1 cellular context compared by ENCODE assay signal in genomic region chr20:19661717-19662637, GRCh38.
A peak's percentile ranks its signal among the peaks of the same experiment; 100 is the strongest.
TF ChIP-seq lines count a peak whose summit lies in the region.

No MANE protein-coding gene starts in this region.

TF ChIP-seq in HepG2, 621 proteins besides CTCF, POLR2A, EP300 and RAD21 (continued from another document and continues in another):
- TF ChIP-seq, protein P1, sequence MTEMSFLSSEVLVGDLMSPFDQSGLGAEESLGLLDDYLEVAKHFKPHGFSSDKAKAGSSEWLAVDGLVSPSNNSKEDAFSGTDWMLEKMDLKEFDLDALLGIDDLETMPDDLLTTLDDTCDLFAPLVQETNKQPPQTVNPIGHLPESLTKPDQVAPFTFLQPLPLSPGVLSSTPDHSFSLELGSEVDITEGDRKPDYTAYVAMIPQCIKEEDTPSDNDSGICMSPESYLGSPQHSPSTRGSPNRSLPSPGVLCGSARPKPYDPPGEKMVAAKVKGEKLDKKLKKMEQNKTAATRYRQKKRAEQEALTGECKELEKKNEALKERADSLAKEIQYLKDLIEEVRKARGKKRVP (CRISPR knock-in tag; IDR thresholded peaks at IDR 0.05): no peak
- TF ChIP-seq SNAI1 (CRISPR knock-in tag; IDR thresholded peaks at IDR 0.05; ENCODE audit: borderline replicate concordance) (no peak), ZBTB4 (CRISPR knock-in tag; IDR thresholded peaks at IDR 0.05; ENCODE audit: borderline replicate concordance) (no peak), ZNF446 (CRISPR knock-in tag; IDR thresholded peaks at IDR 0.05) (no peak), MYC (CRISPR knock-in tag; IDR thresholded peaks at IDR 0.05; ENCODE audit: borderline replicate concordance) (no peak), ZNF431 (CRISPR knock-in tag; IDR thresholded peaks at IDR 0.05; ENCODE audit: borderline replicate concordance, low read depth) (no peak), NONO (IDR thresholded peaks at IDR 0.05) (no peak), NONO (CRISPR knock-in tag; conservative IDR thresholded peaks at IDR 0.05) (no peak), ZNF317 (CRISPR knock-in tag; IDR thresholded peaks at IDR 0.05) (no peak), ZNF629 (CRISPR knock-in tag; conservative IDR thresholded peaks at IDR 0.05) (no peak), ZNF230 (CRISPR knock-in tag; IDR thresholded peaks at IDR 0.05) (peak; percentile 78; the same call in 1 of the 2 replicates), CEBPG (CRISPR knock-in tag; IDR thresholded peaks at IDR 0.05) (peak; percentile 22; the same call in 1 of the 2 replicates), NFE2 (CRISPR knock-in tag; IDR thresholded peaks at IDR 0.05) (no peak), ATM (IDR thresholded peaks at IDR 0.05; ENCODE audit: borderline replicate concordance) (no peak), MED13 (CRISPR knock-in tag; IDR thresholded peaks at IDR 0.05) (no peak), HDAC6 (IDR thresholded peaks at IDR 0.05; ENCODE audit: low read depth, low read length) (no peak), ASH2L (IDR thresholded peaks at IDR 0.05; ENCODE audit: insufficient read length, low read depth, low read length) (no peak), SMARCC2 (IDR thresholded peaks at IDR 0.05) (no peak), ZNF124 (CRISPR knock-in tag; IDR thresholded peaks at IDR 0.05) (no peak), ZBTB8A (CRISPR knock-in tag; IDR thresholded peaks at IDR 0.05; ENCODE audit: borderline replicate concordance, low read depth) (no peak), ZNF414 (CRISPR knock-in tag; IDR thresholded peaks at IDR 0.05) (peak; percentile 35; the same call in 1 of the 2 replicates), GZF1 (CRISPR knock-in tag; IDR thresholded peaks at IDR 0.05) (no peak), ADNP (CRISPR knock-in tag; IDR thresholded peaks at IDR 0.05) (no peak), ZNF326 (CRISPR knock-in tag; IDR thresholded peaks at IDR 0.05; ENCODE audit: borderline replicate concordance) (0 out of 2 replicates have a peak, but pooled peaks have one; percentile 37), HOXA7 (CRISPR knock-in tag; IDR thresholded peaks at IDR 0.05) (no peak), CBX5 (CRISPR knock-in tag; IDR thresholded peaks at IDR 0.05; ENCODE audit: borderline replicate concordance) (peak; percentile 78), ATF1 (CRISPR knock-in tag; IDR thresholded peaks at IDR 0.05) (no peak), NR2F6 (IDR thresholded peaks at IDR 0.05) (no peak), NR2F6 (CRISPR knock-in tag; IDR thresholded peaks at IDR 0.05) (peak; percentile 27; the same call in 1 of the 2 replicates), HCFC1 (IDR thresholded peaks at IDR 0.05; ENCODE audit: low read depth, low read length) (no peak), ZNF329 (CRISPR knock-in tag; IDR thresholded peaks at IDR 0.05; ENCODE audit: low read depth) (no peak), ZNF788 (CRISPR knock-in tag; IDR thresholded peaks at IDR 0.05; ENCODE audit: borderline replicate concordance) (peak; percentile 66; the same call in 1 of the 2 replicates), FOXC1 (CRISPR knock-in tag; IDR thresholded peaks at IDR 0.05; ENCODE audit: borderline replicate concordance) (no peak), EZH2 (conservative IDR thresholded peaks at IDR 0.05; ENCODE audit: low read depth, low read length) (no peak), YEATS2 (CRISPR knock-in tag; IDR thresholded peaks at IDR 0.05; ENCODE audit: borderline replicate concordance) (peak; percentile 66; the same call in 1 of the 2 replicates), KAT8 (CRISPR knock-in tag; IDR thresholded peaks at IDR 0.05) (no peak), ZNF503 (CRISPR knock-in tag; IDR thresholded peaks at IDR 0.05) (no peak), MIER3 (CRISPR knock-in tag; IDR thresholded peaks at IDR 0.05; ENCODE audit: borderline replicate concordance) (peak; percentile 22; the same call in 1 of the 2 replicates), TBX3 (IDR thresholded peaks at IDR 0.05; ENCODE audit: borderline replicate concordance) (no peak), ARHGAP35 (CRISPR knock-in tag; IDR thresholded peaks at IDR 0.05; ENCODE audit: borderline replicate concordance) (no peak), RBAK (CRISPR knock-in tag; IDR thresholded peaks at IDR 0.05) (no peak), GATAD1 (CRISPR knock-in tag; IDR thresholded peaks at IDR 0.05) (0 out of 2 replicates have a peak, but pooled peaks have one; percentile 46), BRD4 (CRISPR knock-in tag; IDR thresholded peaks at IDR 0.05) (no peak)
- TF ChIP-seq, protein P2, sequence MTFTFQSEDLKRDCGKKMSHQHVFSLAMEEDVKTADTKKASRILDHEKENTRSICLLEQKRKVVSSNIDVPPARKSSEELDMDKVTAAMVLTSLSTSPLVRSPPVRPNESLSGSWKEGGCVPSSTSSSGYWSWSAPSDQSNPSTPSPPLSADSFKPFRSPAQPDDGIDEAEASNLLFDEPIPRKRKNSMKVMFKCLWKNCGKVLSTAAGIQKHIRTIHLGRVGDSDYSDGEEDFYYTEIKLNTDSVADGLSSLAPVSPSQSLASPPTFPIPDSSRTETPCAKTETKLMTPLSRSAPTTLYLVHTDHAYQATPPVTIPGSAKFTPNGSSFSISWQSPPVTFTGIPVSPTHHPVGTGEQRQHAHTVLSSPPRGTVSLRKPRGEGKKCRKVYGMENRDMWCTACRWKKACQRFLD (CRISPR knock-in tag; IDR thresholded peaks at IDR 0.05; ENCODE audit: borderline replicate concordance): no peak
- TF ChIP-seq, protein P3, sequence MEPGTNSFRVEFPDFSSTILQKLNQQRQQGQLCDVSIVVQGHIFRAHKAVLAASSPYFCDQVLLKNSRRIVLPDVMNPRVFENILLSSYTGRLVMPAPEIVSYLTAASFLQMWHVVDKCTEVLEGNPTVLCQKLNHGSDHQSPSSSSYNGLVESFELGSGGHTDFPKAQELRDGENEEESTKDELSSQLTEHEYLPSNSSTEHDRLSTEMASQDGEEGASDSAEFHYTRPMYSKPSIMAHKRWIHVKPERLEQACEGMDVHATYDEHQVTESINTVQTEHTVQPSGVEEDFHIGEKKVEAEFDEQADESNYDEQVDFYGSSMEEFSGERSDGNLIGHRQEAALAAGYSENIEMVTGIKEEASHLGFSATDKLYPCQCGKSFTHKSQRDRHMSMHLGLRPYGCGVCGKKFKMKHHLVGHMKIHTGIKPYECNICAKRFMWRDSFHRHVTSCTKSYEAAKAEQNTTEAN (CRISPR knock-in tag; conservative IDR thresholded peaks at IDR 0.05): no peak
- TF ChIP-seq, protein P4, sequence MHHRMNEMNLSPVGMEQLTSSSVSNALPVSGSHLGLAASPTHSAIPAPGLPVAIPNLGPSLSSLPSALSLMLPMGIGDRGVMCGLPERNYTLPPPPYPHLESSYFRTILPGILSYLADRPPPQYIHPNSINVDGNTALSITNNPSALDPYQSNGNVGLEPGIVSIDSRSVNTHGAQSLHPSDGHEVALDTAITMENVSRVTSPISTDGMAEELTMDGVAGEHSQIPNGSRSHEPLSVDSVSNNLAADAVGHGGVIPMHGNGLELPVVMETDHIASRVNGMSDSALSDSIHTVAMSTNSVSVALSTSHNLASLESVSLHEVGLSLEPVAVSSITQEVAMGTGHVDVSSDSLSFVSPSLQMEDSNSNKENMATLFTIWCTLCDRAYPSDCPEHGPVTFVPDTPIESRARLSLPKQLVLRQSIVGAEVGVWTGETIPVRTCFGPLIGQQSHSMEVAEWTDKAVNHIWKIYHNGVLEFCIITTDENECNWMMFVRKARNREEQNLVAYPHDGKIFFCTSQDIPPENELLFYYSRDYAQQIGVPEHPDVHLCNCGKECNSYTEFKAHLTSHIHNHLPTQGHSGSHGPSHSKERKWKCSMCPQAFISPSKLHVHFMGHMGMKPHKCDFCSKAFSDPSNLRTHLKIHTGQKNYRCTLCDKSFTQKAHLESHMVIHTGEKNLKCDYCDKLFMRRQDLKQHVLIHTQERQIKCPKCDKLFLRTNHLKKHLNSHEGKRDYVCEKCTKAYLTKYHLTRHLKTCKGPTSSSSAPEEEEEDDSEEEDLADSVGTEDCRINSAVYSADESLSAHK (CRISPR knock-in tag; IDR thresholded peaks at IDR 0.05; ENCODE audit: borderline replicate concordance): no peak
- TF ChIP-seq, protein P5, sequence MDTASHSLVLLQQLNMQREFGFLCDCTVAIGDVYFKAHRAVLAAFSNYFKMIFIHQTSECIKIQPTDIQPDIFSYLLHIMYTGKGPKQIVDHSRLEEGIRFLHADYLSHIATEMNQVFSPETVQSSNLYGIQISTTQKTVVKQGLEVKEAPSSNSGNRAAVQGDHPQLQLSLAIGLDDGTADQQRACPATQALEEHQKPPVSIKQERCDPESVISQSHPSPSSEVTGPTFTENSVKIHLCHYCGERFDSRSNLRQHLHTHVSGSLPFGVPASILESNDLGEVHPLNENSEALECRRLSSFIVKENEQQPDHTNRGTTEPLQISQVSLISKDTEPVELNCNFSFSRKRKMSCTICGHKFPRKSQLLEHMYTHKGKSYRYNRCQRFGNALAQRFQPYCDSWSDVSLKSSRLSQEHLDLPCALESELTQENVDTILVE (CRISPR knock-in tag; IDR thresholded peaks at IDR 0.05): peak; percentile 61; the same call in 1 of the 2 replicates
- TF ChIP-seq, protein P6, sequence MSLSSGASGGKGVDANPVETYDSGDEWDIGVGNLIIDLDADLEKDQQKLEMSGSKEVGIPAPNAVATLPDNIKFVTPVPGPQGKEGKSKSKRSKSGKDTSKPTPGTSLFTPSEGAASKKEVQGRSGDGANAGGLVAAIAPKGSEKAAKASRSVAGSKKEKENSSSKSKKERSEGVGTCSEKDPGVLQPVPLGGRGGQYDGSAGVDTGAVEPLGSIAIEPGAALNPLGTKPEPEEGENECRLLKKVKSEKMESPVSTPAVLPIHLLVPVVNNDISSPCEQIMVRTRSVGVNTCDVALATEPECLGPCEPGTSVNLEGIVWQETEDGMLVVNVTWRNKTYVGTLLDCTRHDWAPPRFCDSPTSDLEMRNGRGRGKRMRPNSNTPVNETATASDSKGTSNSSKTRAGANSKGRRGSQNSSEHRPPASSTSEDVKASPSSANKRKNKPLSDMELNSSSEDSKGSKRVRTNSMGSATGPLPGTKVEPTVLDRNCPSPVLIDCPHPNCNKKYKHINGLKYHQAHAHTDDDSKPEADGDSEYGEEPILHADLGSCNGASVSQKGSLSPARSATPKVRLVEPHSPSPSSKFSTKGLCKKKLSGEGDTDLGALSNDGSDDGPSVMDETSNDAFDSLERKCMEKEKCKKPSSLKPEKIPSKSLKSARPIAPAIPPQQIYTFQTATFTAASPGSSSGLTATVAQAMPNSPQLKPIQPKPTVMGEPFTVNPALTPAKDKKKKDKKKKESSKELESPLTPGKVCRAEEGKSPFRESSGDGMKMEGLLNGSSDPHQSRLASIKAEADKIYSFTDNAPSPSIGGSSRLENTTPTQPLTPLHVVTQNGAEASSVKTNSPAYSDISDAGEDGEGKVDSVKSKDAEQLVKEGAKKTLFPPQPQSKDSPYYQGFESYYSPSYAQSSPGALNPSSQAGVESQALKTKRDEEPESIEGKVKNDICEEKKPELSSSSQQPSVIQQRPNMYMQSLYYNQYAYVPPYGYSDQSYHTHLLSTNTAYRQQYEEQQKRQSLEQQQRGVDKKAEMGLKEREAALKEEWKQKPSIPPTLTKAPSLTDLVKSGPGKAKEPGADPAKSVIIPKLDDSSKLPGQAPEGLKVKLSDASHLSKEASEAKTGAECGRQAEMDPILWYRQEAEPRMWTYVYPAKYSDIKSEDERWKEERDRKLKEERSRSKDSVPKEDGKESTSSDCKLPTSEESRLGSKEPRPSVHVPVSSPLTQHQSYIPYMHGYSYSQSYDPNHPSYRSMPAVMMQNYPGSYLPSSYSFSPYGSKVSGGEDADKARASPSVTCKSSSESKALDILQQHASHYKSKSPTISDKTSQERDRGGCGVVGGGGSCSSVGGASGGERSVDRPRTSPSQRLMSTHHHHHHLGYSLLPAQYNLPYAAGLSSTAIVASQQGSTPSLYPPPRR (CRISPR knock-in tag; IDR thresholded peaks at IDR 0.05; ENCODE audit: borderline replicate concordance): no peak
